In the genomic region with DNA sequence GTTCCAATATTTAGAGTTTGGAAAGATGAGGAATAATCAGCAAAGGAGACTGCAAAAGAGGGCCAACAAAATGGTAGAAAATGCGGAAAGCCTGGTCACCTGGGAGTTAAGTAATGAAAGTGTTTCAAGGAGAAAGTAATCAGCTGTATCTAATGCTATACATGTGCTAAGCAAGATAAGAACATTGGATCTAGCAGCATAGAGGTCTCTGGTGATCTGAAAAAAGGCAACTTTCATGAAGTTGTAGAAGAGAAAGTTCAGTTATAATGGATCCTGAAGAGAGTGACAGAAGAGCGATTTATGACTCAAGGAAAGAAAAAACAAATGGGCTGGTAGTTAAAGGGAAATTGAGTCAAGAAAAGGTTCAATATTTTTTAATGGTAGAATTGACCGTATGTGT, we compare ENCODE assay signal across 36 cellular contexts. TPM values are rescaled to one million over a fixed set of nuclear protein-coding genes. Genes with fewer than 3 reads are reported as not detected.
"Had no signal": no experiment of that assay in that cellular context is flagged by ENCODE, and none has a peak within 500 bp of the region (broad histone marks: within the 10 kb centered on the region; RNA-seq: fewer than 3 reads in every experiment).

No MANE protein-coding gene starts in this region.

- H3K27me3 ChIP-seq: brain microvascular endothelial cell, esophagus squamous epithelium, gastroesophageal sphincter had no signal

- DNase-seq: activated CD4-positive, alpha-beta memory T cell treated with anti-CD3 and anti-CD28 coated beads for 36 hours; activated CD4-positive, alpha-beta T cell treated with anti-CD3 and anti-CD28 coated beads for 1 hour; activated CD4-positive, alpha-beta T cell treated with anti-CD3 and anti-CD28 coated beads for 4 hours; activated CD8-positive, alpha-beta memory T cell treated with anti-CD3 and anti-CD28 coated beads, Interleukin-2, amount 10 ng/mL, durations not matched to agents 7 days and 5 days; activated CD8-positive, alpha-beta memory T cell treated with anti-CD3 and anti-CD28 coated beads, Interleukin-2, amount 50 U/mL, for 4 hours; activated effector memory CD4-positive, alpha-beta T cell treated with anti-CD3 and anti-CD28 coated beads, Interleukin-2, amount 50 U/mL, for 16 hours; activated naive CD4-positive, alpha-beta T cell treated with anti-CD3 and anti-CD28 coated beads for 36 hours; activated T-cell treated with anti-CD3 and anti-CD28 coated beads, Interleukin-2, amount 50 U/mL, for 1 hour; activated T-cell treated with anti-CD3 and anti-CD28 coated beads, Interleukin-2, amount 50 U/mL, for 48 hours; amniotic stem cell; anterior cingulate cortex; brain microvascular endothelial cell; dermis blood vessel endothelial cell; effector CD4-positive, alpha-beta T cell; effector memory CD8-positive, alpha-beta T cell; esophagus squamous epithelium; foreskin melanocyte; hippocampal formation; T-cell; T1000 had no signal

- H3K27ac ChIP-seq: brain microvascular endothelial cell, coronary artery, esophagus squamous epithelium, gastroesophageal sphincter, VCaP had no signal

- FAIRE-seq: astrocyte, bronchial epithelial cell had no signal

- H3K4me3 Mint-ChIP-seq: activated CD4-positive, alpha-beta memory T cell treated with anti-CD3 and anti-CD28 coated beads for 36 hours; activated CD8-positive, alpha-beta memory T cell treated with anti-CD3 and anti-CD28 coated beads, Interleukin-2, amount 10 ng/mL, durations not matched to agents 7 days and 5 days; activated CD8-positive, alpha-beta T cell treated with anti-CD3 and anti-CD28 coated beads, Interleukin-2, amount 10 ng/mL, durations not matched to agents 7 days and 5 days; activated naive CD4-positive, alpha-beta T cell treated with anti-CD3 and anti-CD28 coated beads for 36 hours; activated naive CD4-positive, alpha-beta T cell treated with anti-CD3 and anti-CD28 coated beads, Interleukin-2, amount 50 U/mL, for 24 hours; activated T-helper 1 cell treated with anti-CD3 and anti-CD28 coated beads, Interleukin-12 subunit alpha, Interleukin-12 subunit beta, Interleukin-2, Interleukin-4 antibody, amounts not matched to agents 30 ng/mL and 10 ng/mL and 1 ng/mL, durations not matched to agents 14 hours and 24 hours and 36 hours; central memory CD8-positive, alpha-beta T cell; effector memory CD8-positive, alpha-beta T cell; T-cell; T-helper 1 cell treated with Interleukin-12 subunit alpha and Interleukin-12 subunit beta and Interleukin-4 antibody, amounts not matched to agents 30 μg/mL and 1 μg/mL, for 36 hours; T-helper 2 cell treated with Interferon-gamma antibody and Interleukin-4, amounts not matched to agents 5 μg/mL and 100 μg/mL, for 36 hours; WTC11 had no signal

- H3K36me3 ChIP-seq: brain microvascular endothelial cell, esophagus squamous epithelium, gastroesophageal sphincter had no signal

- H3K9me3 Mint-ChIP-seq: activated CD4-positive, alpha-beta memory T cell treated with anti-CD3 and anti-CD28 coated beads for 36 hours; activated naive CD4-positive, alpha-beta T cell treated with anti-CD3 and anti-CD28 coated beads for 36 hours; activated naive CD4-positive, alpha-beta T cell treated with anti-CD3 and anti-CD28 coated beads, Interleukin-2, amount 50 U/mL, for 24 hours; activated T-helper 1 cell treated with anti-CD3 and anti-CD28 coated beads, Interleukin-12 subunit alpha, Interleukin-12 subunit beta, Interleukin-2, Interleukin-4 antibody, amounts not matched to agents 30 ng/mL and 10 ng/mL and 1 ng/mL, durations not matched to agents 14 hours and 24 hours and 36 hours; activated T-helper 2 cell treated with anti-CD3 and anti-CD28 coated beads, Interferon-gamma antibody, Interleukin-2, Interleukin-4, amounts not matched to agents 10 μg/mL and 5 μg/mL and 100 μg/mL, durations not matched to agents 14 hours and 24 hours and 36 hours; central memory CD8-positive, alpha-beta T cell; effector memory CD8-positive, alpha-beta T cell; T-cell; T-helper 1 cell treated with Interleukin-12 subunit alpha and Interleukin-12 subunit beta and Interleukin-4 antibody, amounts not matched to agents 30 μg/mL and 1 μg/mL, for 36 hours; T-helper 2 cell treated with Interferon-gamma antibody and Interleukin-4, amounts not matched to agents 5 μg/mL and 100 μg/mL, for 36 hours; WTC11 had no signal

- H3K27ac Mint-ChIP-seq: activated CD4-positive, alpha-beta memory T cell treated with anti-CD3 and anti-CD28 coated beads for 36 hours; activated CD8-positive, alpha-beta memory T cell treated with anti-CD3 and anti-CD28 coated beads, Interleukin-2, amount 10 ng/mL, durations not matched to agents 7 days and 5 days; activated CD8-positive, alpha-beta T cell treated with anti-CD3 and anti-CD28 coated beads, Interleukin-2, amount 10 ng/mL, durations not matched to agents 7 days and 5 days; activated naive CD4-positive, alpha-beta T cell treated with anti-CD3 and anti-CD28 coated beads for 36 hours; activated naive CD4-positive, alpha-beta T cell treated with anti-CD3 and anti-CD28 coated beads, Interleukin-2, amount 50 U/mL, for 24 hours; activated T-helper 1 cell treated with anti-CD3 and anti-CD28 coated beads, Interleukin-12 subunit alpha, Interleukin-12 subunit beta, Interleukin-2, Interleukin-4 antibody, amounts not matched to agents 30 ng/mL and 10 ng/mL and 1 ng/mL, durations not matched to agents 14 hours and 24 hours and 36 hours; activated T-helper 2 cell treated with anti-CD3 and anti-CD28 coated beads, Interferon-gamma antibody, Interleukin-2, Interleukin-4, amounts not matched to agents 10 μg/mL and 5 μg/mL and 100 μg/mL, durations not matched to agents 14 hours and 24 hours and 36 hours; effector memory CD8-positive, alpha-beta T cell; T-cell; T-helper 1 cell treated with Interleukin-12 subunit alpha and Interleukin-12 subunit beta and Interleukin-4 antibody, amounts not matched to agents 30 μg/mL and 1 μg/mL, for 36 hours; T-helper 2 cell treated with Interferon-gamma antibody and Interleukin-4, amounts not matched to agents 5 μg/mL and 100 μg/mL, for 36 hours; WTC11 had no signal

- H3K36me3 Mint-ChIP-seq: activated CD4-positive, alpha-beta memory T cell treated with anti-CD3 and anti-CD28 coated beads for 36 hours; WTC11 had no signal

- H3K27me3 Mint-ChIP-seq: activated CD4-positive, alpha-beta memory T cell treated with anti-CD3 and anti-CD28 coated beads for 36 hours; activated CD8-positive, alpha-beta memory T cell treated with anti-CD3 and anti-CD28 coated beads, Interleukin-2, amount 10 ng/mL, durations not matched to agents 7 days and 5 days; activated naive CD4-positive, alpha-beta T cell treated with anti-CD3 and anti-CD28 coated beads, Interleukin-2, amount 50 U/mL, for 24 hours; central memory CD8-positive, alpha-beta T cell; effector memory CD8-positive, alpha-beta T cell; T-cell had no signal

- H3K4me3 ChIP-seq: coronary artery, esophagus squamous epithelium, gastroesophageal sphincter had no signal

- ATAC-seq: activated CD8-positive, alpha-beta memory T cell treated with anti-CD3 and anti-CD28 coated beads, Interleukin-2, amount 10 ng/mL, durations not matched to agents 7 days and 5 days; activated CD8-positive, alpha-beta T cell treated with anti-CD3 and anti-CD28 coated beads, Interleukin-2, amount 10 ng/mL, durations not matched to agents 7 days and 5 days; effector memory CD8-positive, alpha-beta T cell; gastroesophageal sphincter; T-cell; WTC11 had no signal

- H3K9me3 ChIP-seq: esophagus squamous epithelium, gastroesophageal sphincter had no signal

RNA-seq across cellular contexts. Expression of gene TAGAP, which starts 40.2 kb away (rescaled TPM):
- total RNA-seq: dermis blood vessel endothelial cell, fibroblast of lung, fibroblast of villous mesenchyme, glomerular endothelial cell had no signal
- polyA plus RNA-seq: fibroblast of lung had no signal
